9 cellular contexts compared by ENCODE assay signal in genomic region chr1:27001570-27002360, GRCh38. TPM values are rescaled to one million over a fixed set of nuclear protein-coding genes. Genes with fewer than 3 reads are reported as not detected.
DNase-seq lines count a peak whose midpoint lies in the region; TF ChIP-seq lines count a peak whose summit lies in the region.
"Had no signal": no experiment of that assay in that cellular context is flagged by ENCODE, and none has a peak within 500 bp of the region (broad histone marks: within the 10 kb centered on the region; RNA-seq: fewer than 3 reads in every experiment).

No MANE protein-coding gene starts in this region.

- no peaks in the 10 kb centered on the region for H3K27me3 Mint-ChIP-seq in Calu3 (ENCODE audit: unreplicated experiment)

- no peak overlapping the region for H2AFZ ChIP-seq in parathyroid adenoma

- TF ChIP-seq CTCF in Calu3 (IDR thresholded peaks at IDR 0.05; ENCODE audit: unreplicated experiment) = no peak
- no peak for TF ChIP-seq CTCF in parathyroid adenoma (IDR thresholded peaks at IDR 0.05)

- H3K27me3 ChIP-seq in parathyroid adenoma (ENCODE audit: control insufficient read depth, insufficient read depth, low read length) = no peaks in the 10 kb centered on the region

- H3K27ac ChIP-seq in parathyroid adenoma = peak overlapping the region; percentile 29

- no peak overlapping the region for H3K4me3 ChIP-seq in parathyroid adenoma (ENCODE audit: low read depth, low read length)

- peaks cover 34% of the 10 kb centered on the region for H3K4me1 Mint-ChIP-seq in Calu3 (ENCODE audit: low read depth, unreplicated experiment)

- BruUV-seq in Calu3 (replicated peaks; lab: Mats Ljungman, UMichigan) = no TSS peak

- CTCF ChIA-PET in Calu3 (lab: Charles Lee) = interaction anchor here (0.9 to 1.3 kb wide), 2 partner anchors 41 to 43 kb away, joined by 3 to 4 read pairs; partner anchors contain the start of gene KDF1

- H3K27ac Mint-ChIP-seq in Calu3 (ENCODE audit: unreplicated experiment) = peak overlapping the region; percentile 91

- peaks cover 12% of the 10 kb centered on the region for H3K4me1 ChIP-seq in parathyroid adenoma

- H3K36me3 ChIP-seq in parathyroid adenoma (ENCODE audit: control insufficient read depth, insufficient read depth, low read length) = no peaks in the 10 kb centered on the region

- in situ Hi-C loops in ACHN (cut with HindIII; ENCODE audit: low pct_ligation_motif_present, low pct_unique_long_range_greater_than_20kb, low sequenced_read_pairs) = no loop called here

- intact Hi-C loops in Calu3 (cut with micrococcal nuclease; ENCODE audit: unreplicated experiment) = no loop called here

- H3K9me3 ChIP-seq in parathyroid adenoma (ENCODE audit: control insufficient read depth, low read length) = no peaks in the 10 kb centered on the region

- H3K9ac ChIP-seq in parathyroid adenoma = no peak overlapping the region

- DNase-seq in Calu3 (peak; percentile 80), RPMI8226 (peak; percentile 31), foreskin melanocyte (peak; percentile 100), NCI-H1417 treated with DMSO at 0.1 percent for 48 hours (lab: John Stamatoyannopoulos, UW) (no peak), NCI-H146 (lab: John Stamatoyannopoulos, UW) (no peak), ACHN (no peak), NCI-H1092 (lab: John Stamatoyannopoulos, UW) (no peak)
- DNase-seq: NCI-H187 treated with DMSO at 0.1 percent for 48 hours had no signal

- H3K4me3 Mint-ChIP-seq in Calu3 (ENCODE audit: low read depth, unreplicated experiment) = peak overlapping the region; percentile 40

- H3K79me2 ChIP-seq in parathyroid adenoma = no peaks in the 10 kb centered on the region

- H3K36me3 Mint-ChIP-seq in Calu3 (ENCODE audit: insufficient read depth, unreplicated experiment) = peaks cover 95% of the 10 kb centered on the region

- H3K4me2 ChIP-seq in parathyroid adenoma (ENCODE audit: low read length) = no peak overlapping the region

- no peaks in the 10 kb centered on the region for H3K9me3 Mint-ChIP-seq in Calu3 (ENCODE audit: low read depth, unreplicated experiment)

RNA-seq across cellular contexts. Expression of gene TRNP1, which starts 8.3 kb away (rescaled TPM):
- 195 and 277 TPM in 2 replicates for total RNA-seq in Calu3 (2022)

RNA-seq across cellular contexts. Expression of gene TENT5B, which starts 10.9 kb away (rescaled TPM):
- 0.59 and 1.0 TPM in 2 replicates for total RNA-seq in Calu3 (2022)

RNA-seq across cellular contexts. Expression of gene KDF1, which starts 41.5 kb away (rescaled TPM):
- 18.9 and 19.4 TPM in 2 replicates for total RNA-seq in Calu3 (2022)

Comparison
In these comparisons a context has a peak if more than half of its experiments do, and no peak if none do; other contexts are left out.
1. DNase-seq: peak in Calu3 (single experiment), RPMI8226 (single experiment) and foreskin melanocyte (single experiment); none in NCI-H1417 treated with DMSO at 0.1 percent for 48 hours (single experiment), NCI-H146 (single experiment), ACHN (single experiment) and NCI-H1092 (single experiment).